Comparison of ENCODE assay signal across 8 cellular contexts in the genomic region with DNA sequence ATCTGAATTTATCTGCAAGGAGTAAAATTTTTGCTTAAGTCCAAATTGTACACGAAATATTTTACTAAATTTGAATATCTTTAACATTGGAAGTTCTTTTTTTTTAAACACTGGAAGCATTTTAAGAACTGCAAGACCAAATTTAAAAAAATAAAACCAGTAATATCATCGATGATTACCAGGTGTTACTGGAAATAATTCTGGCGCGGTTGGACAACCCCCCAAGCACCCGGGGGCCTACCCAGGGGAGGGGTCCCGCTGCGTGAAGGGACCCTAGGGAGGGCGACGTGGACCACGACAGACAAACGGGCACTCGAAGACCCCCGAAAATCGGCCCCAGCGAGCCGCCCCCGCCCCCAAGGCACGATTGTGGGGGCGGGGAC.
DNase-seq lines count a peak whose midpoint lies in the region; TF ChIP-seq lines count a peak whose summit lies in the region.

No MANE protein-coding gene starts in this region.

- H3K4me1 ChIP-seq in rectal smooth muscle tissue (ENCODE audit: control insufficient read depth, insufficient read depth, low read length), result peaks cover 12% of the 10 kb centered on the region

- peak overlapping the region; percentile 72 for H3K4me2 ChIP-seq in SU-DHL-6 (ENCODE audit: low read depth, low read length, poor library complexity, severe bottlenecking)

- no peaks in the 10 kb centered on the region; the same call in 1 of the 2 replicates for H4K20me1 ChIP-seq in SU-DHL-6 (ENCODE audit: low read depth, low read length)

- no peak for TF ChIP-seq CTCF in GM06990 (IDR thresholded peaks at IDR 0.05; ENCODE audit: insufficient read depth, low read length, poor library complexity, severe bottlenecking)
- no peak for TF ChIP-seq CTCF in SU-DHL-6 (IDR thresholded peaks at IDR 0.05; ENCODE audit: insufficient read depth, low read length, poor library complexity, severe bottlenecking)
- no peak for TF ChIP-seq CTCF in fibroblast of pulmonary artery (IDR thresholded peaks at IDR 0.05; ENCODE audit: low read length, missing control alignments)

- peak overlapping the region; percentile 30 for H3K9ac ChIP-seq in SU-DHL-6 (ENCODE audit: low read length)
- H3K9ac ChIP-seq in rectal smooth muscle tissue (ENCODE audit: low read length), result no peak overlapping the region

- H3K27me3 ChIP-seq in GM06990 (replicated peaks; ENCODE audit: control insufficient read depth, insufficient read depth, low read length) (no peaks in the 10 kb centered on the region), SU-DHL-6 (ENCODE audit: low read length) (no peaks in the 10 kb centered on the region), rectal smooth muscle tissue (ENCODE audit: control insufficient read depth, insufficient read depth, low read length) (no peaks in the 10 kb centered on the region)

- H3K4me3 ChIP-seq in GM06990 (replicated peaks; ENCODE audit: low read depth, low read length) (peak overlapping the region; percentile 62), SU-DHL-6 (ENCODE audit: insufficient read depth, low read length, poor library complexity, severe bottlenecking) (peak overlapping the region; percentile 63), fibroblast of pulmonary artery (replicated peaks; ENCODE audit: low read depth, low read length) (peak overlapping the region; percentile 68), rectal smooth muscle tissue (ENCODE audit: low read length) (peak overlapping the region; percentile 77)

- H3K9me3 ChIP-seq in SU-DHL-6 (ENCODE audit: insufficient read depth, low read length), result no peaks in the 10 kb centered on the region

- peaks cover 30% of the 10 kb centered on the region for H3F3A ChIP-seq in SU-DHL-6 (ENCODE audit: insufficient read depth)

- peak overlapping the region; percentile 80 for H2AFZ ChIP-seq in SU-DHL-6 (ENCODE audit: low read depth, low read length, severe bottlenecking)

- H3K9me2 ChIP-seq in SU-DHL-6 (replicated peaks; ENCODE audit: insufficient read depth, low read length), result no peaks in the 10 kb centered on the region

- no peak overlapping the region for H3K27ac ChIP-seq in SU-DHL-6 (ENCODE audit: low read depth, low read length)
- peak overlapping the region; percentile 77 for H3K27ac ChIP-seq in rectal smooth muscle tissue (ENCODE audit: low read depth, low read length)

- H3K79me2 ChIP-seq in SU-DHL-6 (ENCODE audit: insufficient read depth, low read length), result peaks cover 36% of the 10 kb centered on the region

- H3K36me3 ChIP-seq in GM06990 (ENCODE audit: control insufficient read depth, insufficient read depth, low read length), result peaks cover 3% of the 10 kb centered on the region; the same call in 1 of the 2 replicates
- peaks cover 3% of the 10 kb centered on the region; the same call in 1 of the 2 replicates for H3K36me3 ChIP-seq in SU-DHL-6 (ENCODE audit: low read length)
- peaks cover 10% of the 10 kb centered on the region for H3K36me3 ChIP-seq in rectal smooth muscle tissue (ENCODE audit: control insufficient read depth, insufficient read depth, low read length)

- in situ Hi-C loops in ACHN (cut with HindIII; ENCODE audit: low pct_ligation_motif_present, low pct_unique_long_range_greater_than_20kb, low sequenced_read_pairs), result no loop called here

- DNase-seq in GM06990 (ENCODE audit: extremely low read depth, insufficient read length) (no peak), fibroblast of pulmonary artery (ENCODE audit: low read depth) (no peak), hypothalamus (lab: John Stamatoyannopoulos, UW) (no peak), ACHN (no peak), activated gamma-delta T cell (lab: John Stamatoyannopoulos, UW) (no peak), NCI-H510A treated with DMSO at 0.1 percent for 48 hours (lab: John Stamatoyannopoulos, UW) (no peak)
